10 cellular contexts compared by ENCODE assay signal in the genomic region with DNA sequence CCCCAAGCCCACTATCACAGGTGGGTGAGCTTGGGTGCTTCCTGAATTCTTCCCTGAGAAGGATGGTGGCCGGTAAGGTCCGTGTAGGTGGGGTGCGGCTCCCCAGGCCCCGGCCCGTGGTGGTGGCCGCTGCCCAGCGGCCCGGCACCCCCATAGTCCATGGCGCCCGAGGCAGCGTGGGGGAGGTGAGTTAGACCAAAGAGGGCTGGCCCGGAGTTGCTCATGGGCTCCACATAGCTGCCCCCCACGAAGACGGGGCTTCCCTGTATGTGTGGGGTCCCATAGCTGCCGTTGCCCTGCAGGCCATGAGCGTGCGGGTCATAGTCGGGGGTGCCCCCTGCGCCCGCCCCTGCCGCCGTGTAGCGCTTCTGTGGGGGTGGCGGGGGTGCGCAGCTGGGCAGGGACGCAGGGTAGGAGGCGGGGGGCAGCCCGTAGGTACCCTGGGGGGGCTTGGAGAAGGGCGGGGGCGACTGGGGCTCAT. TPM values are rescaled to one million over a fixed set of nuclear protein-coding genes. Genes with fewer than 3 reads are reported as not detected.
DNase-seq lines count a peak whose midpoint lies in the region; ATAC-seq and TF ChIP-seq lines count a peak whose summit lies in the region.
"Had no signal": no experiment of that assay in that cellular context is flagged by ENCODE, and none has a peak within 500 bp of the region (broad histone marks: within the 10 kb centered on the region; RNA-seq: fewer than 3 reads in every experiment).

No MANE protein-coding gene starts in this region.

- no peak overlapping the region for H3K4me3 Mint-ChIP-seq in osteocyte (ENCODE audit: unreplicated experiment)

- peak overlapping the region; percentile 59 for H3K4me2 ChIP-seq in hepatocyte

- H3K4me3 ChIP-seq in hepatocyte (no peak overlapping the region), uterus (no peak overlapping the region)
- H3K4me3 ChIP-seq: lung had no signal

- H3K36me3 ChIP-seq in hepatocyte (replicated peaks; ENCODE audit: insufficient read depth, low read depth) (no peaks in the 10 kb centered on the region), uterus (no peaks in the 10 kb centered on the region)

- H3K9me2 ChIP-seq in hepatocyte (replicated peaks; ENCODE audit: insufficient read depth) = no peaks in the 10 kb centered on the region

- peaks cover 92% of the 10 kb centered on the region for H3K27me3 ChIP-seq in hepatocyte
- H3K27me3 ChIP-seq in uterus = no peaks in the 10 kb centered on the region

- peaks cover under 1% of the 10 kb centered on the region for H3K36me3 Mint-ChIP-seq in osteocyte (ENCODE audit: unreplicated experiment)

- peaks cover 14% of the 10 kb centered on the region for H3K79me2 ChIP-seq in hepatocyte

- no peaks in the 10 kb centered on the region for H3K9me3 Mint-ChIP-seq in osteocyte (ENCODE audit: unreplicated experiment)

- peaks cover 4% of the 10 kb centered on the region for H4K20me1 ChIP-seq in hepatocyte (ENCODE audit: insufficient read depth, poor library complexity, severe bottlenecking)

- no peak for TF ChIP-seq CTCF in hepatocyte (IDR thresholded peaks at IDR 0.05; ENCODE audit: poor library complexity)
- TF ChIP-seq CTCF in osteocyte (IDR thresholded peaks at IDR 0.05) = no peak
- TF ChIP-seq CTCF in uterus (IDR thresholded peaks at IDR 0.05) = no peak

- H3K27ac Mint-ChIP-seq in osteocyte (ENCODE audit: unreplicated experiment) = no peak overlapping the region

- H3K4me1 ChIP-seq in hepatocyte (ENCODE audit: insufficient read depth) (peaks cover 17% of the 10 kb centered on the region), uterus (peaks cover 7 to 12% of the 10 kb centered on the region in 2 donors)

- ATAC-seq in Right ventricle myocardium inferior (no peak), GM19463 (IDR thresholded peaks at IDR 0.05; ENCODE audit: unreplicated experiment) (no peak), HG02571 (IDR thresholded peaks at IDR 0.05; ENCODE audit: unreplicated experiment) (no peak)

- DNase-seq in cardiac septum (ENCODE audit: low spot score) (peak; percentile 41), Right ventricle myocardium inferior (ENCODE audit: missing footprints) (no peak), hepatocyte (ENCODE audit: low spot score) (no peak), osteocyte (ENCODE audit: extremely low spot score, unreplicated experiment) (peak; percentile 70), uterus (no peak), NCI-H82 (lab: John Stamatoyannopoulos, UW) (no peak)
- DNase-seq: 8988T had no signal

- H3K27me3 Mint-ChIP-seq in osteocyte (ENCODE audit: unreplicated experiment) = peaks cover 94% of the 10 kb centered on the region

- no peak for TF ChIP-seq POLR2A in uterus (IDR thresholded peaks at IDR 0.05)

- intact Hi-C loops in cardiac septum (cut with DNase I) (loop anchor here (10.0 kb wide), 1 partner anchor 903 kb away; the partner anchor contains the start of genes CBX3 and HNRNPA2B1), Right ventricle myocardium inferior (cut with DNase I) (no loop called here), uterus (cut with DNase I; ENCODE audit: low total_unique reads) (no loop called here)

- WGBS in hepatocyte (ENCODE audit: low lambda C conversion rate, missing lambda C conversion rate) = 30% methylated on average over 20 of the region's 30 CpGs

- no peaks in the 10 kb centered on the region for H3K9me3 ChIP-seq in hepatocyte (ENCODE audit: low read depth)
- no peaks in the 10 kb centered on the region for H3K9me3 ChIP-seq in uterus

- H3K4me1 Mint-ChIP-seq in osteocyte (ENCODE audit: unreplicated experiment) = peaks cover 10% of the 10 kb centered on the region

- no peak overlapping the region for H3K27ac ChIP-seq in hepatocyte
- H3K27ac ChIP-seq in uterus = peak overlapping the region; percentile 49 to 72

- no peak overlapping the region for H2AFZ ChIP-seq in hepatocyte

RNA-seq across cellular contexts. Expression of gene HOXA2, which starts 5.5 kb away (rescaled TPM):
- total RNA-seq in cardiac septum (0.30 TPM), Right ventricle myocardium inferior (0.14 TPM), hepatocyte (0.36 TPM in 1 of 2 replicates, not detected in the other), osteocyte (not detected in 2 replicates), uterus (1 to 10 TPM in 2 of 4 donors, not detected in 2; 1.8 to 6.5 TPM)
- polyA plus RNA-seq in hepatocyte = 0.07 and 0.81 TPM in 2 replicates

RNA-seq across cellular contexts. Expression of gene HOXA1, which starts 12.1 kb away (rescaled TPM):
- total RNA-seq in cardiac septum (0.19 TPM), Right ventricle myocardium inferior (not detected), hepatocyte (0.12 and 0.30 TPM in 2 replicates), osteocyte (not detected in 2 replicates), uterus (1 to 10 TPM in 3 of 4 donors, under 1 TPM in 1; 0.28 to 2.0 (median 1.5) TPM)
- 0.25 and 0.77 TPM in 2 replicates for polyA plus RNA-seq in hepatocyte

RNA-seq across cellular contexts. Expression of gene HOXA4, which starts 22.6 kb away (rescaled TPM):
- total RNA-seq in cardiac septum (1.1 TPM), Right ventricle myocardium inferior (0.14 TPM), hepatocyte (1.3 and 1.4 TPM in 2 replicates), osteocyte (not detected in 2 replicates), uterus (1 to 10 TPM in 1 of 4 donors, under 1 TPM in 2, not detected in 1; 0.14 to 7.7 (median 0.26) TPM)
- polyA plus RNA-seq in hepatocyte = 0.69 and 0.96 TPM in 2 replicates

RNA-seq across cellular contexts. Expression of gene HOXA5, which starts 35.5 kb away (rescaled TPM):
- total RNA-seq in cardiac septum = 0.30 TPM
- total RNA-seq in Right ventricle myocardium inferior = not detected
- 0.08 and 0.70 TPM in 2 replicates for total RNA-seq in hepatocyte
- 0.41 and 0.92 TPM in 2 replicates for polyA plus RNA-seq in hepatocyte
- total RNA-seq in osteocyte = not detected in 2 replicates
- total RNA-seq in uterus = 10 to 100 TPM; 10.7 to 61.0 (median 18.9) TPM

RNA-seq across cellular contexts. Expression of gene HOXA6, which starts 39.6 kb away (rescaled TPM):
- not detected for total RNA-seq in cardiac septum
- total RNA-seq in Right ventricle myocardium inferior = not detected
- total RNA-seq in hepatocyte = not detected in 2 replicates
- polyA plus RNA-seq in hepatocyte = 0.16 and 0.23 TPM in 2 replicates
- total RNA-seq in osteocyte = not detected in 2 replicates
- 10 to 100 TPM in 3 of 4 donors, 1 to 10 TPM in 1; 1.8 to 19.1 (median 15.4) TPM for total RNA-seq in uterus

Comparison
In these comparisons a context has a peak if more than half of its experiments do, and no peak if none do; other contexts are left out.
1. DNase-seq: peak in cardiac septum (single experiment) and osteocyte (single experiment); none in Right ventricle myocardium inferior (single experiment), hepatocyte (single experiment), uterus (0 of 2) and NCI-H82 (single experiment).